Comparison of ENCODE assay signal across 26 cellular contexts in the genomic region with DNA sequence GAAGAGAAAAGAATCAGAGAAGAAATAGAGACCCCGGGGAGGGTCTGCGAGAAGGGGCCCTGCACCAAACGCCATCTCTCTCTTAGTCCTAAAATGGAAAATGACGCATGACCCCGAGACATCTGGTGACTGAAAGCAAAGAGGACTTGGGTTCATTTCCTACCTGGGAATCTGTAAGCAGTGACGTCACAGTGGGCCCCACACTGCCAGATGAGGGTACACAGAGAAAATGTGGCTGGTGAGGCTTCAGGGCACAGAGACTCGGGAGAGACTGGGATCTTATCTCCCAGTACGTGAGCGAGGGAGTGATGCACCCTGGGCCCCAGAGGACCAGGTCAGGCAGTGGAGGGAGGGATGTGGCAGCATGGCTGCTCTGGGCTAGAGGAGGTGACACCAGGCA.
"Had no signal": no experiment of that assay in that cellular context is flagged by ENCODE, and none has a peak within 500 bp of the region (broad histone marks: within the 10 kb centered on the region; RNA-seq: fewer than 3 reads in every experiment).

No MANE protein-coding gene starts in this region.

- FAIRE-seq: keratinocyte had no signal

- H3K4me2 ChIP-seq: smooth muscle cell had no signal

- H3K9ac ChIP-seq: parathyroid adenoma had no signal

- H3K36me3 ChIP-seq: gastrocnemius medialis, lower lobe of right lung, prostate gland, right atrium auricular region, stomach, thyroid gland had no signal

- DNase-seq: cerebellar nuclear complex; dorsolateral prefrontal cortex; effector CD4-positive, alpha-beta T cell; foreskin fibroblast; gastrocnemius medialis; head of caudate nucleus; left ventricle myocardium superior; lower lobe of right lung; occipital lobe; stimulated activated CD4-positive, alpha-beta T cell treated with anti-CD3 and anti-CD28 coated beads, Interleukin-2, amount 100 ng/mL, for 24 hours; stimulated activated CD4-positive, alpha-beta T cell treated with anti-CD3 and anti-CD28 coated beads, Interleukin-4, amount 100 ng/mL, for 24 hours; stimulated activated naive CD4-positive, alpha-beta T cell treated with Interleukin-2 at 50 U/mL for 16 hours; stomach; thyroid gland; trophoblast cell had no signal

- H3K9me3 ChIP-seq: gastrocnemius medialis, lower lobe of right lung, prostate gland, thyroid gland had no signal

- ATAC-seq: esophagus mucosa; gastrocnemius medialis; left ventricle myocardium superior; lower lobe of right lung; sciatic nerve; stimulated activated effector memory CD8-positive, alpha-beta T cell treated with anti-CD3 and anti-CD28 coated beads, Interleukin-12 subunit alpha, Interleukin-12 subunit beta, amount 100 ng/mL, for 72 hours had no signal

- H3K4me3 ChIP-seq: dorsolateral prefrontal cortex, gastrocnemius medialis, lower lobe of right lung, prostate gland, right atrium auricular region, smooth muscle cell, stomach, thyroid gland had no signal

- H3K27ac ChIP-seq: dorsolateral prefrontal cortex, epithelial cell of prostate, gastrocnemius medialis, lower lobe of right lung, parathyroid adenoma, prostate gland, right atrium auricular region, stomach, thyroid gland had no signal

- H3K4me3 Mint-ChIP-seq: memory B cell; nephron; stimulated activated effector memory CD8-positive, alpha-beta T cell treated with anti-CD3 and anti-CD28 coated beads, Interleukin-12 subunit alpha, Interleukin-12 subunit beta, amount 100 ng/mL, for 72 hours had no signal

- H3K4me1 Mint-ChIP-seq: memory B cell; stimulated activated effector memory CD8-positive, alpha-beta T cell treated with anti-CD3 and anti-CD28 coated beads, Interleukin-12 subunit alpha, Interleukin-12 subunit beta, amount 100 ng/mL, for 72 hours had no signal

- H3K27me3 ChIP-seq: right atrium auricular region, thyroid gland had no signal

- H2AFZ ChIP-seq: parathyroid adenoma had no signal

- H3K36me3 Mint-ChIP-seq: memory B cell; stimulated activated effector memory CD8-positive, alpha-beta T cell treated with anti-CD3 and anti-CD28 coated beads, Interleukin-12 subunit alpha, Interleukin-12 subunit beta, amount 100 ng/mL, for 72 hours had no signal

- H3K4me1 ChIP-seq: gastrocnemius medialis, lower lobe of right lung, parathyroid adenoma, prostate gland, right atrium auricular region, stomach had no signal

- H3K27ac Mint-ChIP-seq: memory B cell; nephron; stimulated activated effector memory CD8-positive, alpha-beta T cell treated with anti-CD3 and anti-CD28 coated beads, Interleukin-12 subunit alpha, Interleukin-12 subunit beta, amount 100 ng/mL, for 72 hours had no signal

- H3K79me2 ChIP-seq: parathyroid adenoma had no signal
